ENCODE assay signal across 15 cellular contexts in genomic region chr2:149064365-149064841, GRCh38. TPM values are rescaled to one million over a fixed set of nuclear protein-coding genes. Genes with fewer than 3 reads are reported as not detected.
DNase-seq lines count a peak whose midpoint lies in the region; ATAC-seq and TF ChIP-seq lines count a peak whose summit lies in the region.
"Had no signal": no experiment of that assay in that cellular context is flagged by ENCODE, and none has a peak within 500 bp of the region (broad histone marks: within the 10 kb centered on the region; RNA-seq: fewer than 3 reads in every experiment).

No MANE protein-coding gene starts in this region.

- no peak for TF ChIP-seq POLR2A in transverse colon (IDR thresholded peaks at IDR 0.05)

- peak overlapping the region in 3 of 4 donors; percentile 15 to 53 (median 33) for H3K27ac ChIP-seq in transverse colon
- H3K27ac ChIP-seq: prostate gland, testis had no signal

- TF ChIP-seq CTCF in transverse colon (IDR thresholded peaks at IDR 0.05): no peak

- H3K4me1 ChIP-seq in transverse colon: peaks cover 4 to 20% (median 15%) of the 10 kb centered on the region in 4 donors
- H3K4me1 ChIP-seq: prostate gland, testis had no signal

- H3K9me3 ChIP-seq in transverse colon: no peaks in the 10 kb centered on the region
- H3K9me3 ChIP-seq: prostate gland, testis had no signal

- 39% methylated on average over 3 of the region's 3 CpGs; no CpG with 5 or more reads in 1 of the 2 donors for WGBS in transverse colon (ENCODE audit: low coverage in 1 of 2), 2 donors

- intact Hi-C loops in transverse colon (cut with DNase I; ENCODE audit: low total_unique reads): no loop called here

- H3K27me3 ChIP-seq in transverse colon: no peaks in the 10 kb centered on the region
- H3K27me3 ChIP-seq: testis had no signal

- TF ChIP-seq EP300 in transverse colon (IDR thresholded peaks at IDR 0.05; ENCODE audit: low read depth): no peak

- H3K4me3 ChIP-seq in transverse colon: no peak overlapping the region
- H3K4me3 ChIP-seq: prostate gland, testis had no signal

- ATAC-seq in SK-N-SH treated with all-trans-retinoic acid at 6 μM for 48 hours: no peak
- ATAC-seq: activated T-helper 17 cell treated with anti-CD3 and anti-CD28 coated beads, Interleukin-2, amount 50 U/mL, for 72 hours; naive thymus-derived CD4-positive, alpha-beta T cell had no signal

- CTCF ChIA-PET in HEK293T (lab: Yijun Ruan, JAX): no interaction called here

- in situ Hi-C loops in transverse colon (cut with MboI; ENCODE audit: low pct_ligation_motif_present in 1 of 4, low pct_unique_long_range_greater_than_20kb in 1 of 4, low sequenced_read_pairs in 3 of 4): no loop called here

- H3K36me3 ChIP-seq in transverse colon: no peaks in the 10 kb centered on the region
- H3K36me3 ChIP-seq: prostate gland had no signal

- POLR2A ChIA-PET in HEK293T (lab: Yijun Ruan, JAX): no interaction called here

- DNase-seq in HEK293T (ENCODE audit: extremely low spot score) (no peak), left kidney (ENCODE audit: low read depth, low spot score) (peak; percentile 40), transverse colon (peak; percentile 34), retina (no peak), DMS53 treated with DMSO at 0.1 percent for 48 hours (lab: John Stamatoyannopoulos, UW; ENCODE audit: unreplicated experiment) (no peak), NOMO-1 (lab: John Stamatoyannopoulos, UW; ENCODE audit: unreplicated experiment in 2 of 2) (no peak)
- DNase-seq: activated CD4-positive, CD25-positive, alpha-beta regulatory T cell treated with anti-CD3 and anti-CD28 coated beads, Interleukin-2, amount 50 U/mL, for 72 hours; dermis blood vessel endothelial cell; naive thymus-derived CD4-positive, alpha-beta T cell; NCI-H187 treated with DMSO at 0.1 percent for 48 hours; NCI-H524 treated with DMSO at 0.1 percent for 48 hours; testis had no signal

TF ChIP-seq in HEK293T, 16 proteins besides CTCF, POLR2A, EP300 and RAD21:
- TF ChIP-seq PKNOX1 (IDR thresholded peaks at IDR 0.05): peak; percentile 11; the same call in 1 of the 2 replicates
- TF ChIP-seq L3MBTL2 (conservative IDR thresholded peaks at IDR 0.05): no peak
- TF ChIP-seq SP1 (IDR thresholded peaks at IDR 0.05): no peak
TF ChIP-seq in HEK293T: peak in this region for 1.

TF ChIP-seq in SK-N-SH treated with all-trans-retinoic acid at 6 μM for 48 hours, 23 proteins besides CTCF, POLR2A, EP300 and RAD21:
- TF ChIP-seq TCF4 (CRISPR knock-in tag; IDR thresholded peaks at IDR 0.05; ENCODE audit: borderline replicate concordance) (no peak), SNAI2 (CRISPR knock-in tag; IDR thresholded peaks at IDR 0.05) (0 out of 2 replicates have a peak, but pooled peaks have one; percentile 20)

RNA-seq across cellular contexts. Expression of gene LYPD6B, which starts 25.9 kb away (rescaled TPM):
- 1 to 10 TPM in 3 of 4 donors, not detected in 1; 1.1 to 3.1 (median 2.6) TPM for total RNA-seq in transverse colon
- total RNA-seq: activated T-helper 17 cell treated with anti-CD3 and anti-CD28 coated beads, Interleukin-2, amount 50 U/mL, for 72 hours; dermis blood vessel endothelial cell had no signal

Comparison
In these comparisons a context has a peak if more than half of its experiments do, and no peak if none do; other contexts are left out.
1. DNase-seq: peak in left kidney (single experiment) and transverse colon (single experiment); none in HEK293T (single experiment), retina (single experiment), DMS53 treated with DMSO at 0.1 percent for 48 hours (single experiment) and NOMO-1 (0 of 2).